9 cellular contexts compared by ENCODE assay signal in the genomic region with DNA sequence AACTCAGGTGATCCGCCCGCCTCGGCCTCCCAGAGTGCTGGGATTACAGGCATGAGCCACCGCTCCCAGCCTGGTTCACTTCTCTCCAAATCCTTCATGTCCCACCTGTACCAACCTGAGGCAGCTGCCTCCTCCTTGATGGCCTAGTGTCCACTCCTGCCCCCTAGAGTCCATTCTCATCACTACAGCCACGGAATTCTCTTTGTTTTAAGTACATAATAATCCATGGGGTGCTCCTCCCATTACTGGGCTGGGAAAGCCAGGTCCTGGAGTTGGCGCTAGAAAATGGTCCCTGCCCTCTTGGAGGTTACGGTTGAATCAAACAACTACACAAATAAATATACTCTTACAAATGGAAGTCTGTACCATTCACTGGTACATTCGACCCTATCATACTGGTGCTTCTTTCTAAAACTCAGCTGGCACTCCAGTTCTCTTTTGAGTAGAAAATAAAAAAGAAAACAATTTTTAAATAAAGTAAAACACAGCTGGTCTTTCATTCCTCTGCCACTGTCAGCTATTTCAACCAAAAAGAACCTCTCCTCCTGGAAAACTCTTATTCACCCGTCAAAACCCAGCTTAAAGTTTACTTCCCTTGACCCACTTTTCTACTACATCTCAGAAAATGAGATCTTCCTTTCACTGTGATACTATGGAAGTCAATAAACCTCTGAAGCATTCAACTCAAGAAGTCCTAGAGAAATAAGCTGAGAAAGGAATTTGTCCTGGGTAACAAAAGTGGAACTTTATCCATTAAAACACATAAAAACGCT. TPM values are rescaled to one million over a fixed set of nuclear protein-coding genes. Genes with fewer than 3 reads are reported as not detected.
DNase-seq lines count a peak whose midpoint lies in the region; ATAC-seq, FAIRE-seq and TF ChIP-seq lines count a peak whose summit lies in the region.
"Had no signal": no experiment of that assay in that cellular context is flagged by ENCODE, and none has a peak within 500 bp of the region (broad histone marks: within the 10 kb centered on the region; RNA-seq: fewer than 3 reads in every experiment).

No MANE protein-coding gene starts in this region.

- H3K4me3 ChIP-seq in GM06990 (replicated peaks; ENCODE audit: low read depth, low read length) (no peak overlapping the region), LNCaP clone FGC (ENCODE audit: low read depth, low read length) (no peak overlapping the region)

- TF ChIP-seq CTCF in GM06990 (IDR thresholded peaks at IDR 0.05; ENCODE audit: insufficient read depth, low read length, poor library complexity, severe bottlenecking) (peak; percentile 59), LNCaP clone FGC (IDR thresholded peaks at IDR 0.05; ENCODE audit: control insufficient read depth, extremely low read depth, insufficient read depth) (peak; percentile 43; the same call in 1 of the 2 replicates)

- no peaks in the 10 kb centered on the region for H3K4me1 Mint-ChIP-seq in activated naive CD8-positive, alpha-beta T cell treated with anti-CD3 and anti-CD28 coated beads for 36 hours

- peaks cover 1% of the 10 kb centered on the region for H3K9me3 Mint-ChIP-seq in activated naive CD8-positive, alpha-beta T cell treated with anti-CD3 and anti-CD28 coated beads for 36 hours

- no peak for FAIRE-seq in H54 (lab: Jason Lieb, UNC)

- no peaks in the 10 kb centered on the region for H3K27me3 Mint-ChIP-seq in activated naive CD8-positive, alpha-beta T cell treated with anti-CD3 and anti-CD28 coated beads for 36 hours

- no peak overlapping the region for H3K4me3 Mint-ChIP-seq in activated naive CD8-positive, alpha-beta T cell treated with anti-CD3 and anti-CD28 coated beads for 36 hours
- H3K4me3 Mint-ChIP-seq: dendritic cell treated with granulocyte-macrophage colony-stimulating factor and Interleukin-4, amounts not matched to agents 40 ng/mL and 50 ng/mL, for 4 days had no signal

- H3K27me3 ChIP-seq in GM06990 (replicated peaks; ENCODE audit: control insufficient read depth, insufficient read depth, low read length): no peaks in the 10 kb centered on the region

- H3K27ac Mint-ChIP-seq in activated naive CD8-positive, alpha-beta T cell treated with anti-CD3 and anti-CD28 coated beads for 36 hours: no peak overlapping the region
- H3K27ac Mint-ChIP-seq: dendritic cell treated with granulocyte-macrophage colony-stimulating factor and Interleukin-4, amounts not matched to agents 40 ng/mL and 50 ng/mL, for 4 days had no signal

- ATAC-seq in HG02763 (IDR thresholded peaks at IDR 0.05; ENCODE audit: unreplicated experiment): no peak

- H3K36me3 Mint-ChIP-seq in activated naive CD8-positive, alpha-beta T cell treated with anti-CD3 and anti-CD28 coated beads for 36 hours: no peaks in the 10 kb centered on the region

- H3K36me3 ChIP-seq in GM06990 (ENCODE audit: control insufficient read depth, insufficient read depth, low read length): no peaks in the 10 kb centered on the region

- TF ChIP-seq POLR2A in H54 (IDR thresholded peaks at IDR 0.05; ENCODE audit: low read depth, low read length): no peak

- DNase-seq in GM06990 (ENCODE audit: extremely low read depth, insufficient read length) (no peak), LNCaP clone FGC (ENCODE audit: low read depth) (peak; percentile 6), lung microvascular endothelial cell (ENCODE audit: low read depth in 2 of 2) (peak; percentile 36 to 48), NCI-H1436 treated with DMSO at 0.1 percent for 48 hours (lab: John Stamatoyannopoulos, UW) (no peak), NCI-H510A (lab: John Stamatoyannopoulos, UW) (no peak), H54 (ENCODE audit: insufficient read length, low spot score) (no peak)
- DNase-seq in activated naive CD8-positive, alpha-beta T cell treated with anti-CD3 and anti-CD28 coated beads for 36 hours: peak; percentile 22

RNA-seq across cellular contexts. Expression of gene ARHGEF18, which starts 22.4 kb away (rescaled TPM):
- 10 to 100 TPM; 26.3 to 30.8 TPM for total RNA-seq in activated naive CD8-positive, alpha-beta T cell treated with anti-CD3 and anti-CD28 coated beads for 36 hours
- 16.8 and 19.4 TPM in 2 replicates for total RNA-seq in lung microvascular endothelial cell

RNA-seq across cellular contexts. Expression of gene INSR, which starts 32.1 kb away (rescaled TPM):
- total RNA-seq in activated naive CD8-positive, alpha-beta T cell treated with anti-CD3 and anti-CD28 coated beads for 36 hours: 1 to 10 TPM; 1.2 to 1.4 TPM
- total RNA-seq in lung microvascular endothelial cell: 28.0 and 42.9 TPM in 2 replicates

Comparison
In these comparisons a context has a peak if more than half of its experiments do, and no peak if none do; other contexts are left out.
1. DNase-seq: peak in LNCaP clone FGC (single experiment), activated naive CD8-positive, alpha-beta T cell treated with anti-CD3 and anti-CD28 coated beads for 36 hours (single experiment) and lung microvascular endothelial cell (2 of 2); none in GM06990 (single experiment), NCI-H1436 treated with DMSO at 0.1 percent for 48 hours (single experiment), NCI-H510A (single experiment) and H54 (single experiment).
2. RNA of gene INSR, which starts 32.1 kb away (total RNA-seq): 28.0 to 42.9 TPM in lung microvascular endothelial cell; 1.2 to 1.4 TPM in activated naive CD8-positive, alpha-beta T cell treated with anti-CD3 and anti-CD28 coated beads for 36 hours; every median in the first group is over 10 times any median in the second.